In genomic region chr10:7363700-7364099, GRCh38 we compare ENCODE assay signal across 22 cellular contexts. TPM values are rescaled to one million over a fixed set of nuclear protein-coding genes. Genes with fewer than 3 reads are reported as not detected.
A peak's percentile ranks its signal among the peaks of the same experiment; 100 is the strongest.
DNase-seq lines count a peak whose midpoint lies in the region; ATAC-seq and TF ChIP-seq lines count a peak whose summit lies in the region.
"Had no signal": no experiment of that assay in that cellular context is flagged by ENCODE, and none has a peak within 500 bp of the region (broad histone marks: within the 10 kb centered on the region; RNA-seq: fewer than 3 reads in every experiment).

No MANE protein-coding gene starts in this region.

- no peaks in the 10 kb centered on the region for H4K20me1 ChIP-seq in H9 (ENCODE audit: control insufficient read depth, insufficient read depth, insufficient read length)

- no peak overlapping the region for H3K56ac ChIP-seq in H9 (ENCODE audit: insufficient read length, low read depth, low read length)

- H3K4me1 Mint-ChIP-seq in activated CD4-positive, alpha-beta T cell treated with anti-CD3 and anti-CD28 coated beads for 36 hours = peaks cover 28% of the 10 kb centered on the region
- H3K4me1 Mint-ChIP-seq in activated naive CD4-positive, alpha-beta T cell treated with anti-CD3 and anti-CD28 coated beads for 36 hours (ENCODE audit: low read depth) = peaks cover 19% of the 10 kb centered on the region
- H3K4me1 Mint-ChIP-seq in H9 = peaks cover 16 to 21% of the 10 kb centered on the region in 2 experiments
- H3K4me1 Mint-ChIP-seq: CD14-positive monocyte had no signal

- no peak overlapping the region for H4K8ac ChIP-seq in H9 (replicated peaks; ENCODE audit: insufficient read length, low read depth, low read length)

- H3K4me1 ChIP-seq in H9 (ENCODE audit: insufficient read depth, low read length) = peaks cover 5% of the 10 kb centered on the region; the same call in 1 of the 2 replicates
- H3K4me1 ChIP-seq: BE2C had no signal

- H2BK12ac ChIP-seq in H9 (ENCODE audit: insufficient read length, low read depth, low read length) = no peak overlapping the region

- H3K27ac ChIP-seq in H9 (ENCODE audit: insufficient read length, low read depth, low read length) = no peak overlapping the region
- H3K27ac ChIP-seq: 22Rv1, PC-9 had no signal

- H2BK120ac ChIP-seq in H9 (ENCODE audit: low read depth, low read length, poor library complexity, severe bottlenecking) = no peak overlapping the region

- no peak overlapping the region for H3T11ph ChIP-seq in H9 (ENCODE audit: low read length)

- H3K9me3 Mint-ChIP-seq in activated CD4-positive, alpha-beta T cell treated with anti-CD3 and anti-CD28 coated beads for 36 hours (ENCODE audit: low read depth) = peaks cover 10% of the 10 kb centered on the region
- H3K9me3 Mint-ChIP-seq in activated naive CD4-positive, alpha-beta T cell treated with anti-CD3 and anti-CD28 coated beads for 36 hours = peaks cover 12% of the 10 kb centered on the region
- peaks cover 15% of the 10 kb centered on the region in 2 experiments for H3K9me3 Mint-ChIP-seq in H9

- no peak overlapping the region for H3K4me2 ChIP-seq in H9 (ENCODE audit: insufficient read depth, insufficient read length, low read length)
- H3K4me2 ChIP-seq: PC-9 had no signal

- no CpG with 5 or more reads among the region's 6 CpGs for WGBS in H9 (ENCODE audit: extremely low coverage, insufficient read length, low lambda C conversion rate)

- intact Hi-C loops in activated CD4-positive, alpha-beta T cell treated with anti-CD3 and anti-CD28 coated beads for 36 hours (cut with DNase I, micrococcal nuclease) = no loop called here
- intact Hi-C loops in activated naive CD4-positive, alpha-beta T cell treated with anti-CD3 and anti-CD28 coated beads for 36 hours (cut with micrococcal nuclease) = no loop called here

- peaks cover 17% of the 10 kb centered on the region for H3K9me3 ChIP-seq in H9 (ENCODE audit: control insufficient read depth, low read depth, low read length)
- H3K9me3 ChIP-seq: BE2C had no signal

- H3K27me3 ChIP-seq in H9 (ENCODE audit: insufficient read depth, low read length) = no peaks in the 10 kb centered on the region
- H3K27me3 ChIP-seq: BE2C had no signal

- H3K9ac ChIP-seq in H9 (ENCODE audit: extremely low read depth, insufficient read length, low read length) = no peak overlapping the region

- no peak overlapping the region for H3K18ac ChIP-seq in H9 (ENCODE audit: insufficient read length, low read depth, low read length)

- no peak overlapping the region for H4K5ac ChIP-seq in H9 (ENCODE audit: insufficient read length, low read depth, low read length)

- no peak overlapping the region for H3K4ac ChIP-seq in H9 (ENCODE audit: low read depth, low read length)

- CTCF ChIA-PET in activated CD4-positive, alpha-beta T cell treated with anti-CD3 and anti-CD28 coated beads for 36 hours (lab: Charles Lee) = no interaction called here
- CTCF ChIA-PET in activated naive CD4-positive, alpha-beta T cell treated with anti-CD3 and anti-CD28 coated beads for 36 hours (lab: Charles Lee) = no interaction called here

- H2BK5ac ChIP-seq in H9 (ENCODE audit: insufficient read length, low read length) = no peak overlapping the region

- H2BK20ac ChIP-seq in H9 (ENCODE audit: low read depth, low read length, poor library complexity, severe bottlenecking) = no peak overlapping the region

- no peaks in the 10 kb centered on the region for H3K27me3 Mint-ChIP-seq in activated CD4-positive, alpha-beta T cell treated with anti-CD3 and anti-CD28 coated beads for 36 hours
- H3K27me3 Mint-ChIP-seq in activated naive CD4-positive, alpha-beta T cell treated with anti-CD3 and anti-CD28 coated beads for 36 hours (ENCODE audit: low read depth) = no peaks in the 10 kb centered on the region
- H3K27me3 Mint-ChIP-seq in H9 (ENCODE audit: low read depth) = no peaks in the 10 kb centered on the region

- DNase-seq in activated CD4-positive, alpha-beta T cell treated with anti-CD3 and anti-CD28 coated beads for 36 hours = no peak
- no peak for DNase-seq in activated CD4-positive, alpha-beta T cell treated with anti-CD3 and anti-CD28 coated beads for 48 hours
- no peak for DNase-seq in activated naive CD4-positive, alpha-beta T cell treated with anti-CD3 and anti-CD28 coated beads for 36 hours
- DNase-seq in activated naive CD4-positive, alpha-beta T cell treated with Interleukin-2 at 50 U/mL for 16 hours = no peak
- DNase-seq in H9 = no peak
- DNase-seq in mesenteric fat pad (ENCODE audit: low spot score) = peak; percentile 2
- no peak for DNase-seq in stimulated activated CD8-positive, alpha-beta memory T cell treated with anti-CD3 and anti-CD28 coated beads, Interleukin-4, amount 100 ng/mL, for 48 hours
- DNase-seq: ACHN, BE2C, DMS79 treated with DMSO at 0.1 percent for 48 hours, GF-D8, NCI-H1048, NCI-H1417, NCI-H1694, NCI-H2029 treated with DMSO at 0.1 percent for 48 hours, NCI-H446 treated with DMSO at 0.1 percent for 48 hours, NCI-H526, PC-9 had no signal

- no peak overlapping the region for H2AK5ac ChIP-seq in H9 (ENCODE audit: insufficient read length, low read length)

- no peaks in the 10 kb centered on the region for H3K79me1 ChIP-seq in H9 (ENCODE audit: insufficient read depth, low read depth, low read length, poor library complexity, severe bottlenecking)

- peak overlapping the region; percentile 43 for H3K27ac Mint-ChIP-seq in activated CD4-positive, alpha-beta T cell treated with anti-CD3 and anti-CD28 coated beads for 36 hours
- peak overlapping the region; percentile 27 for H3K27ac Mint-ChIP-seq in activated naive CD4-positive, alpha-beta T cell treated with anti-CD3 and anti-CD28 coated beads for 36 hours
- H3K27ac Mint-ChIP-seq in H9 = peak overlapping the region; percentile 6 to 70 (median 26); a peak in 2 of 7 replicates

- H2BK15ac ChIP-seq in H9 (ENCODE audit: low read depth, low read length) = no peak overlapping the region

- POLR2A ChIA-PET in activated CD4-positive, alpha-beta T cell treated with anti-CD3 and anti-CD28 coated beads for 36 hours (lab: Charles Lee) = no interaction called here

- no peak overlapping the region for H2AFZ ChIP-seq in H9 (ENCODE audit: low read length)
- H2AFZ ChIP-seq: PC-9 had no signal

- no peak for ATAC-seq in activated CD4-positive, alpha-beta T cell treated with anti-CD3 and anti-CD28 coated beads for 36 hours
- ATAC-seq in HG02642 (IDR thresholded peaks at IDR 0.05; ENCODE audit: poor library complexity, unreplicated experiment) = no peak
- ATAC-seq: Right ventricle myocardium inferior had no signal

- H3K14ac ChIP-seq in H9 (ENCODE audit: insufficient read depth, low read length) = no peak overlapping the region

- H3K23ac ChIP-seq in H9 (ENCODE audit: insufficient read length, low read depth, low read length) = no peak overlapping the region

- no peak overlapping the region for H4K91ac ChIP-seq in H9 (ENCODE audit: insufficient read length, low read depth, low read length)

- H3K36me3 Mint-ChIP-seq in activated CD4-positive, alpha-beta T cell treated with anti-CD3 and anti-CD28 coated beads for 36 hours (ENCODE audit: low read depth) = peaks cover 78% of the 10 kb centered on the region
- peaks cover 75% of the 10 kb centered on the region for H3K36me3 Mint-ChIP-seq in activated naive CD4-positive, alpha-beta T cell treated with anti-CD3 and anti-CD28 coated beads for 36 hours (ENCODE audit: low read depth)
- peaks cover 28 to 38% (median 35%) of the 10 kb centered on the region in 3 experiments for H3K36me3 Mint-ChIP-seq in H9 (ENCODE audit: insufficient read depth in 1 of 3, low read depth in 3 of 3)

- H3K79me2 ChIP-seq in H9 (ENCODE audit: insufficient read depth, low read length) = no peaks in the 10 kb centered on the region

- H3K4me3 Mint-ChIP-seq in activated CD4-positive, alpha-beta T cell treated with anti-CD3 and anti-CD28 coated beads for 36 hours = no peak overlapping the region
- no peak overlapping the region for H3K4me3 Mint-ChIP-seq in activated naive CD4-positive, alpha-beta T cell treated with anti-CD3 and anti-CD28 coated beads for 36 hours
- no peak overlapping the region for H3K4me3 Mint-ChIP-seq in H9
- H3K4me3 Mint-ChIP-seq: CD14-positive monocyte had no signal

- no peak for TF ChIP-seq CTCF in H9 (conservative IDR thresholded peaks at IDR 0.05)

- no peaks in the 10 kb centered on the region for H3K23me2 ChIP-seq in H9 (ENCODE audit: insufficient read length, low read depth, low read length, poor library complexity, severe bottlenecking)

RNA-seq across cellular contexts. Expression of gene SFMBT2, which starts 47.1 kb away (rescaled TPM):
- total RNA-seq in activated CD4-positive, alpha-beta T cell treated with anti-CD3 and anti-CD28 coated beads for 36 hours = 10 to 100 TPM; 17.6 to 18.0 TPM
- total RNA-seq in activated naive CD4-positive, alpha-beta T cell treated with anti-CD3 and anti-CD28 coated beads for 36 hours = 10 to 100 TPM; 20.0 to 21.5 TPM
- total RNA-seq in H9 (2021) (5.3 and 6.7 TPM in 2 replicates), mesenteric fat pad (12.0 TPM)
